In the genomic region with DNA sequence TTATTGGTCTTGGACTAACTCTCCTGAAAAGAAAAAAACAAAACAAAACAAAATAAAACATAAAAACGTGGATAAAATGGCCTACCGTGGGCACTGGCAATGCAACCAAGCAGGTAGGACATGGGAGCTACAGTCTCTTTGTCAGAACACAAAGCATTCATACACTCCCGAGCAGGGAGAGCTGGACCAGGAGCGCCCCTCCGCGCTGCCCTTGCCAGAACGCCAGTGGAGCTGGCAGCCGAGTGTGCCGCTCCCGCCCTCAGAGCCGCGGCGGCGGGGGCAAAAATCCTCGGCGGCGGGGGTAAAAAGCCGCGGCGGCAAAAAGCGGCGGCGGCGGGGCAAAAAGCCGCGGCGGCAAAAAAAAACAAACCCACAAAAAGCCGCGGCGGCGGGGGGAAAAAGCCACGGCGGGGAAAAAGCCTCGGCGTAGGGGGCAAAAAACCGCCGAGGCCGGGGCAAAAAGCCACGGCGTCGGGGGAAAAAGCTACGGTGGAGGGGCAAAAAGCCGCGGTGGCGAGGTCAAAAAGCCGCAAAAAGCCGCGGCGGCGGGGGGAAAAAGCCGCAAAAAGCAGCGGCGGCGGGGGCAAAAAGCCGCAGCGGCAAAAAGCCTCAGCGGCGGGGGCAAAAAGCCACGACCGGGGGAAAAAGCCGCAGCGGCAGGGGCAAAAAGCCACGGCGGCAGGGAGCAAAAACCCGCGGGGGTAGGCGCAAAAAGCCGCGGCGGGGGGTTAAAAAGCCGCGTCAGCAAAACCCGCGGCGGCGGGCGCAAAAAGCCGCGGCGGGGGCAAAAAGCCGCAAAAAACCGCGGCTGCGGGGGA, we compare ENCODE assay signal across 11 cellular contexts.
DNase-seq lines count a peak whose midpoint lies in the region; ATAC-seq and TF ChIP-seq lines count a peak whose summit lies in the region.
"Had no signal": no experiment of that assay in that cellular context is flagged by ENCODE, and none has a peak within 500 bp of the region (broad histone marks: within the 10 kb centered on the region; RNA-seq: fewer than 3 reads in every experiment).

No MANE protein-coding gene starts in this region.

- TF ChIP-seq CTCF in brain microvascular endothelial cell (IDR thresholded peaks at IDR 0.05; ENCODE audit: low read depth, low read length, missing control alignments): no peak

- in situ Hi-C loops in brain microvascular endothelial cell (cut with HindIII; ENCODE audit: low pct_ligation_motif_present, low sequenced_read_pairs): no loop called here

- DNase-seq in AG08395 (ENCODE audit: low spot score): peak; percentile 0
- peak; percentile 2 for DNase-seq in HT1080 (ENCODE audit: low read depth)
- no peak for DNase-seq in brain microvascular endothelial cell
- DNase-seq in myocyte (ENCODE audit: low read depth): peak; percentile 0
- no peak for DNase-seq in iPS-NIHi7 (ENCODE audit: extremely low spot score)
- no peak for DNase-seq in ureter (ENCODE audit: low spot score)
- no peak for DNase-seq in effector CD4-positive, alpha-beta T cell
- DNase-seq: activated CD4-positive, alpha-beta T cell treated with anti-CD3 and anti-CD28 coated beads, Interleukin-2, amount 50 U/mL, for 1 hour; endodermal cell; H9 had no signal

- H3K36me3 ChIP-seq in brain microvascular endothelial cell (replicated peaks): no peaks in the 10 kb centered on the region

- no peaks in the 10 kb centered on the region for H3K27me3 ChIP-seq in brain microvascular endothelial cell (replicated peaks)

- ATAC-seq in GM19395 (IDR thresholded peaks at IDR 0.05; ENCODE audit: unreplicated experiment): no peak

- H3K27ac ChIP-seq in brain microvascular endothelial cell: no peak overlapping the region

- peak overlapping the region; percentile 12 for H3K4me3 ChIP-seq in brain microvascular endothelial cell (ENCODE audit: low read depth, low read length)

Comparison
In these comparisons a context has a peak if more than half of its experiments do, and no peak if none do; other contexts are left out.
1. DNase-seq: peak in AG08395 (single experiment), HT1080 (single experiment) and myocyte (single experiment); none in brain microvascular endothelial cell (single experiment), iPS-NIHi7 (single experiment), ureter (single experiment) and effector CD4-positive, alpha-beta T cell (single experiment).